In the genomic region with DNA sequence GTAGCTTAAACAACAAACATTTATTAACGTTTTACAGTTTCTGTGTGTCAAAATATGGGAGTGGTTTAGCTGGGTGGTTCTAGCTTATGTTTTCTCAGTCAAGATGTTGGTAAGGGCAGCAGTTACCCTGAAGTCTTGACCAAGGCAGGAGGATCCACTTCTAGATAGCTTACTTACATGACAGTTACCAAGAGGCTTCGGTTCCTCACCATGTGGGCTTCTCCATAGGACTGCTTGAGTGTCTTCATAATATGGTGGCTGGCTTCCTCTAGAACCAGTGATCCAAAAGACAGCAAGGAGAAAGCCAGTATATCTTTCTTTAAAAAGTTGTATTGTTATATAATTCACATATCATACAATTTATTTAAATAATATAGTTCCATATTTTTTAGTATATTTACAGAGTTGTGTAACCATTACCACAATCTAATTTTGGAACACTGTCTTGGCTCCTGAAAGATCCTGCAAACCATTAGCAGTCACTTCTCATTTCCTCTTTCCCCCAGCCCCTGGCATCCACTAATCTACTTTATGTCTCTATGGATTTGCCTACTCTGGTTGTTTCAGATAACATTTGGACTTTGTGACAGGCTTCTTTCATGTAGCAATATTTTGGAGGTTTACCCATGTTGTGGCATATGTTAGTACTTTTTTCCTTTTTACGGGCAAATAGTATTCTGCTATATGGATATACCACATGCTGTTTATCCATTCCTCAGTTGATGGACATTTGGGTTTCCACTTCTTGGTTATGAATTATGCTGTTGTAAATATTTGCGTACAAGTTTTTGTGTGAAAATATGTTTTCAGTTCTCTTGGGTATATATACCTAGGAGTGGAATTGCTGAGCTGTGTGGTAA, we compare ENCODE assay signal across 18 cellular contexts. TPM values are rescaled to one million over a fixed set of nuclear protein-coding genes. Genes with fewer than 3 reads are reported as not detected.
DNase-seq lines count a peak whose midpoint lies in the region; ATAC-seq, FAIRE-seq and TF ChIP-seq lines count a peak whose summit lies in the region.
"Had no signal": no experiment of that assay in that cellular context is flagged by ENCODE, and none has a peak within 500 bp of the region (broad histone marks: within the 10 kb centered on the region; RNA-seq: fewer than 3 reads in every experiment).

No MANE protein-coding gene starts in this region.

- H2AK9ac ChIP-seq in IMR-90 (replicated peaks; ENCODE audit: low read depth, low read length, poor library complexity), result no peak overlapping the region

- H3K79me1 ChIP-seq in IMR-90 (ENCODE audit: low read depth in 1 of 2, low read length in 2 of 2), result peaks cover 43 to 77% of the 10 kb centered on the region in 2 experiments

- H3K9me3 ChIP-seq in A549, result peaks cover 12% of the 10 kb centered on the region; the same call in 2 of the 3 replicates
- no peaks in the 10 kb centered on the region for H3K9me3 ChIP-seq in IMR-90 (ENCODE audit: control insufficient read depth, insufficient read depth, low read length)
- H3K9me3 ChIP-seq: spleen had no signal

- peaks cover 76% of the 10 kb centered on the region for H3K36me3 Mint-ChIP-seq in activated T-helper 17 cell treated with anti-CD3 and anti-CD28 coated beads, Interleukin-2, amount 50 U/mL, for 72 hours (ENCODE audit: low read depth)
- peaks cover 47% of the 10 kb centered on the region for H3K36me3 Mint-ChIP-seq in mesothelial cell of epicardium

- H3K18ac ChIP-seq in IMR-90 (ENCODE audit: low read depth, low read length), result peak overlapping the region; percentile 53; the same call in 1 of the 2 replicates

- ATAC-seq in A549 (no peak), IMR-90 (ENCODE audit: low read depth) (no peak)
- no peak for ATAC-seq in activated T-helper 17 cell treated with anti-CD3 and anti-CD28 coated beads, Interleukin-2, amount 50 U/mL, for 72 hours (replicated peaks)
- ATAC-seq: WTC11 had no signal

- H3K4me3 ChIP-seq in A549, result no peak overlapping the region
- no peak overlapping the region for H3K4me3 ChIP-seq in IMR-90 (ENCODE audit: insufficient read depth, low read depth, low read length)
- no peak overlapping the region for H3K4me3 ChIP-seq in fibroblast of the aortic adventitia (ENCODE audit: low read depth, low read length)
- H3K4me3 ChIP-seq: spleen had no signal

- FAIRE-seq in A549 (lab: Jason Lieb, UNC), result no peak

- no peak overlapping the region for H4K5ac ChIP-seq in IMR-90 (ENCODE audit: low read depth, low read length)

- dilution Hi-C loops in IMR-90 (cut with HindIII; ENCODE audit: low sequenced_read_pairs, unreplicated experiment), result no loop called here

- no peaks in the 10 kb centered on the region for H3K4me1 Mint-ChIP-seq in activated T-helper 17 cell treated with anti-CD3 and anti-CD28 coated beads, Interleukin-2, amount 50 U/mL, for 72 hours
- no peaks in the 10 kb centered on the region for H3K4me1 Mint-ChIP-seq in mesothelial cell of epicardium

- no peak overlapping the region for H2BK120ac ChIP-seq in IMR-90 (ENCODE audit: low read depth, low read length)

- H4K91ac ChIP-seq in IMR-90 (ENCODE audit: insufficient read depth, low read depth, low read length), result no peak overlapping the region

- H2BK20ac ChIP-seq in IMR-90 (ENCODE audit: low read depth, low read length), result no peak overlapping the region

- H3K36me3 ChIP-seq in IMR-90 (ENCODE audit: control insufficient read depth, insufficient read depth, low read length), result peaks cover 25% of the 10 kb centered on the region

- H3K56ac ChIP-seq in IMR-90 (ENCODE audit: extremely low read depth, insufficient read depth, low read length), result no peak overlapping the region

- TF ChIP-seq RAD21 in A549 (conservative IDR thresholded peaks at IDR 0.05 in 1 of 2, IDR thresholded peaks at IDR 0.05 in 1 of 2) (no peak), IMR-90 (IDR thresholded peaks at IDR 0.05; ENCODE audit: low read length) (no peak)

- H3K27me3 ChIP-seq in IMR-90 (ENCODE audit: control insufficient read depth, insufficient read depth, low read length), result no peaks in the 10 kb centered on the region
- H3K27me3 ChIP-seq: spleen had no signal

- TF ChIP-seq POLR2A in A549 (IDR thresholded peaks at IDR 0.05; ENCODE audit: low read length), result no peak
- no peak for TF ChIP-seq POLR2A in IMR-90 (IDR thresholded peaks at IDR 0.05; ENCODE audit: low read depth, low read length)

- 0 out of 2 replicates have a peak overlapping the region, but pooled peaks have one; percentile 45 for H3K14ac ChIP-seq in IMR-90 (replicated peaks; ENCODE audit: low read depth, low read length)

- H2BK15ac ChIP-seq in IMR-90 (ENCODE audit: low read depth, low read length), result no peak overlapping the region

- POLR2A ChIA-PET in A549 (lab: Yijun Ruan, JAX) (no interaction called here), IMR-90 (lab: Charles Lee; ENCODE audit: unreplicated experiment) (no interaction called here)

- peaks cover 11% of the 10 kb centered on the region for H4K20me1 ChIP-seq in IMR-90 (ENCODE audit: insufficient read depth, low read length)

- in situ Hi-C loops in IMR-90 (cut with MboI; ENCODE audit: low sequenced_read_pairs), result no loop called here

- peak overlapping the region; percentile 78; the same call in 1 of the 2 replicates for H2AK5ac ChIP-seq in IMR-90 (ENCODE audit: low read depth, low read length)

- no peak for TF ChIP-seq EP300 in A549 (IDR thresholded peaks at IDR 0.05)

- intact Hi-C loops in IMR-90 (cut with micrococcal nuclease), result loop anchor here (5.0 kb wide), 1 partner anchor 35 kb away; the partner anchor contains the start of gene MAPK6

- TF ChIP-seq CTCF in A549 (IDR thresholded peaks at IDR 0.05), result no peak
- TF ChIP-seq CTCF in IMR-90 (conservative IDR thresholded peaks at IDR 0.05; ENCODE audit: low read depth, low read length), result no peak
- no peak for TF ChIP-seq CTCF in fibroblast of the aortic adventitia (IDR thresholded peaks at IDR 0.05; ENCODE audit: insufficient read depth, low read length)
- no peak for TF ChIP-seq CTCF in mesothelial cell of epicardium (IDR thresholded peaks at IDR 0.05; ENCODE audit: unreplicated experiment)

- no peak overlapping the region for H3K4me3 Mint-ChIP-seq in activated T-helper 17 cell treated with anti-CD3 and anti-CD28 coated beads, Interleukin-2, amount 50 U/mL, for 72 hours
- H3K4me3 Mint-ChIP-seq in mesothelial cell of epicardium, result no peak overlapping the region
- H3K4me3 Mint-ChIP-seq: IgD-negative memory B cell; stimulated activated naive CD8-positive, alpha-beta T cell treated with anti-CD3 and anti-CD28 coated beads, Interleukin-15, Interleukin-2, amounts not matched to agents 100 ng/mL and 50 ng/mL, for 24 hours; WTC11 had no signal

- DNase-seq in A549 (ENCODE audit: low read depth in 1 of 2, low spot score in 1 of 2), result no peak
- no peak for DNase-seq in IMR-90
- DNase-seq in SIG-M5 treated with dmso at 0.1 percent for 504 hours (lab: John Stamatoyannopoulos, UW; ENCODE audit: unreplicated experiment), result peak; percentile 94
- peak; percentile 67 for DNase-seq in fibroblast of the aortic adventitia (ENCODE audit: low read depth)
- DNase-seq in NCI-H510A treated with DMSO at 0.1 percent for 48 hours (lab: John Stamatoyannopoulos, UW), result no peak
- no peak for DNase-seq in activated effector memory CD4-positive, alpha-beta T cell treated with Interleukin-2 at 50 U/mL for 16 hours
- no peak for DNase-seq in mesothelial cell of epicardium (ENCODE audit: low spot score in 2 of 2, unreplicated experiment in 2 of 2)
- DNase-seq: ACHN, aorta, Calu3, GF-D8, NCI-H1436, NCI-H446, spleen had no signal

- H3K4me1 ChIP-seq in A549 (peaks cover 34% of the 10 kb centered on the region), IMR-90 (ENCODE audit: control insufficient read depth, insufficient read depth, low read length) (peaks cover 6% of the 10 kb centered on the region)

- H2BK5ac ChIP-seq in IMR-90 (ENCODE audit: low read depth, low read length, poor library complexity, severe bottlenecking), result peak overlapping the region; percentile 67

- no peak overlapping the region for H3K27ac ChIP-seq in A549
- H3K27ac ChIP-seq in IMR-90 (ENCODE audit: insufficient read depth, low read length), result no peak overlapping the region
- H3K27ac ChIP-seq: spleen had no signal

- peak overlapping the region; percentile 41; the same call in 1 of the 2 replicates for H3K23ac ChIP-seq in IMR-90 (ENCODE audit: low read depth, low read length)

- no TSS peak for BruUV-seq in IMR-90 (replicated peaks; lab: Mats Ljungman, UMichigan)

- H3K9ac ChIP-seq in IMR-90 (ENCODE audit: low read depth, low read length), result no peak overlapping the region

- no peak overlapping the region for H2AFZ ChIP-seq in IMR-90 (replicated peaks; ENCODE audit: low read length, poor library complexity)

- 95% methylated on average over 4 of the region's 4 CpGs for WGBS in A549 (ENCODE audit: missing lambda C conversion rate)
- no CpG with 5 or more reads among the region's 4 CpGs for WGBS in IMR-90 (ENCODE audit: extremely low coverage in 2 of 2, insufficient read length in 1 of 2), 2 experiments

- H4K8ac ChIP-seq in IMR-90 (ENCODE audit: low read depth in 2 of 2, low read length in 2 of 2), result 0 out of 4 replicates have a peak overlapping the region, but pooled peaks of 1 of the 2 experiments have one; percentile 15

- H3K4me2 ChIP-seq in A549, result no peak overlapping the region
- no peak overlapping the region for H3K4me2 ChIP-seq in IMR-90 (ENCODE audit: low read depth, low read length)

- no peak overlapping the region for H3K27ac Mint-ChIP-seq in activated T-helper 17 cell treated with anti-CD3 and anti-CD28 coated beads, Interleukin-2, amount 50 U/mL, for 72 hours
- H3K27ac Mint-ChIP-seq in mesothelial cell of epicardium, result no peak overlapping the region
- H3K27ac Mint-ChIP-seq: IgD-negative memory B cell; stimulated activated naive CD8-positive, alpha-beta T cell treated with anti-CD3 and anti-CD28 coated beads, Interleukin-15, Interleukin-2, amounts not matched to agents 100 ng/mL and 50 ng/mL, for 24 hours; WTC11 had no signal

- no peaks in the 10 kb centered on the region for H3K9me3 Mint-ChIP-seq in activated T-helper 17 cell treated with anti-CD3 and anti-CD28 coated beads, Interleukin-2, amount 50 U/mL, for 72 hours
- peaks cover 8% of the 10 kb centered on the region for H3K9me3 Mint-ChIP-seq in mesothelial cell of epicardium
- H3K9me3 Mint-ChIP-seq: IgD-negative memory B cell; stimulated activated naive CD8-positive, alpha-beta T cell treated with anti-CD3 and anti-CD28 coated beads, Interleukin-15, Interleukin-2, amounts not matched to agents 100 ng/mL and 50 ng/mL, for 24 hours had no signal

- CTCF ChIA-PET in A549 (lab: Yijun Ruan, JAX) (interaction anchor here (0.8 to 1.2 kb wide), 4 partner anchors 9 to 80 kb away, joined by 3 to 8 read pairs (median 4); no protein-coding TSS in a partner anchor), IMR-90 (lab: Yijun Ruan, JAX) (no interaction called here)

- 0 out of 2 replicates have a peak overlapping the region, but pooled peaks have one; percentile 3 for H3K4ac ChIP-seq in IMR-90 (ENCODE audit: low read depth, low read length)

- H3K9me1 ChIP-seq in IMR-90 (ENCODE audit: insufficient read depth, low read length), result peaks cover 5% of the 10 kb centered on the region

- no peaks in the 10 kb centered on the region for H3K27me3 Mint-ChIP-seq in activated T-helper 17 cell treated with anti-CD3 and anti-CD28 coated beads, Interleukin-2, amount 50 U/mL, for 72 hours
- no peaks in the 10 kb centered on the region for H3K27me3 Mint-ChIP-seq in mesothelial cell of epicardium (ENCODE audit: low read depth)
- H3K27me3 Mint-ChIP-seq: IgD-negative memory B cell; stimulated activated naive CD8-positive, alpha-beta T cell treated with anti-CD3 and anti-CD28 coated beads, Interleukin-15, Interleukin-2, amounts not matched to agents 100 ng/mL and 50 ng/mL, for 24 hours had no signal

RNA-seq across cellular contexts. Expression of gene MAPK6, which starts 33.3 kb away (rescaled TPM):
- 94.7 and 126 TPM in 2 replicates for polyA plus RNA-seq in A549 (2011; rRNA removed)
- polyA plus RNA-seq in A549 (2012; cell fraction: cytosol; rRNA removed), result 15.3 and 16.6 TPM in 2 replicates
- polyA plus RNA-seq in A549 (2012; cell fraction: nucleus; rRNA removed), result 5.6 and 9.9 TPM in 2 replicates
- polyA plus RNA-seq in A549 (2017; fragmentation: RNase III; extraction: RNeasy Plus Mini Kit Qiagen cat#74134 plus additional on column Dnase treatment), result 46.5 to 49.1 TPM (median 48.4 TPM) in 3 replicates
- polyA minus RNA-seq in A549 (2011; rRNA and poly(A)+ RNA removed), result 65.2 and 66.6 TPM in 2 replicates
- total RNA-seq in IMR-90 (2012; rRNA removed), result 60.6 and 84.2 TPM in 2 replicates
- 17.9 and 22.6 TPM in 2 replicates for polyA plus RNA-seq in IMR-90 (2012; rRNA removed)
- 5.0 and 5.8 TPM in 2 replicates for polyA plus RNA-seq in IMR-90 (2012; cell fraction: cytosol; rRNA removed)
- polyA plus RNA-seq in IMR-90 (2012; cell fraction: nucleus; rRNA removed; ENCODE audit: low replicate concordance), result 2.0 and 13.3 TPM in 2 replicates
- total RNA-seq in fibroblast of the aortic adventitia (ENCODE audit: low replicate concordance), result 32.3 and 74.9 TPM in 2 replicates
- total RNA-seq in activated T-helper 17 cell treated with anti-CD3 and anti-CD28 coated beads, Interleukin-2, amount 50 U/mL, for 72 hours, result 10 to 100 TPM; 36.5 to 62.3 TPM
- total RNA-seq in mesothelial cell of epicardium, result 56.7 to 59.9 TPM (median 57.4 TPM) in 3 replicates

Comparison
In these comparisons a context has a peak if more than half of its experiments do, and no peak if none do; other contexts are left out.
1. DNase-seq: peak in SIG-M5 treated with dmso at 0.1 percent for 504 hours (single experiment) and fibroblast of the aortic adventitia (single experiment); none in A549 (0 of 2), IMR-90 (single experiment), NCI-H510A treated with DMSO at 0.1 percent for 48 hours (single experiment), activated effector memory CD4-positive, alpha-beta T cell treated with Interleukin-2 at 50 U/mL for 16 hours (single experiment) and mesothelial cell of epicardium (0 of 2).